In genomic region chr10:93152136-93152535, GRCh38 we compare ENCODE assay signal across 17 cellular contexts.
A peak's percentile ranks its signal among the peaks of the same experiment; 100 is the strongest.
DNase-seq lines count a peak whose midpoint lies in the region; ATAC-seq and TF ChIP-seq lines count a peak whose summit lies in the region.
"Had no signal": no experiment of that assay in that cellular context is flagged by ENCODE, and none has a peak within 500 bp of the region (broad histone marks: within the 10 kb centered on the region; RNA-seq: fewer than 3 reads in every experiment).

No MANE protein-coding gene starts in this region.

- DNase-seq in BJ (ENCODE audit: low read depth) (peak; percentile 86), NCI-H226 (peak; percentile 67), choroid plexus epithelial cell (ENCODE audit: low read depth) (peak; percentile 65), mesendoderm (peak; percentile 72), GM23338 (ENCODE audit: low spot score) (no peak), NCI-H1092 treated with DMSO at 0.1 percent for 48 hours (lab: John Stamatoyannopoulos, UW) (no peak), DMS 273 treated with DMSO at 0.1 percent for 48 hours (lab: John Stamatoyannopoulos, UW) (no peak), osteocyte (ENCODE audit: extremely low spot score, unreplicated experiment) (no peak)
- DNase-seq: activated CD8-positive, alpha-beta T cell treated with anti-CD3 and anti-CD28 coated beads for 36 hours; activated naive CD4-positive, alpha-beta T cell; lower lobe of right lung; NCI-H2029; ovary; stimulated activated CD4-positive, alpha-beta T cell treated with anti-CD3 and anti-CD28 coated beads, Interleukin-2, amount 100 ng/mL, for 24 hours; stimulated activated naive B cell treated with anti-CD40 and anti-IgM and Interleukin-4, amounts not matched to agents 10 μg/mL and 1 μg/mL and 100 μg/mL, for 72 hours; T-helper 2 cell had no signal

- H3K56ac ChIP-seq in mesendoderm (ENCODE audit: low read length): no peak overlapping the region

- H3K4ac ChIP-seq in mesendoderm (ENCODE audit: low read depth, low read length): no peak overlapping the region

- CTCF ChIA-PET in BJ (lab: Yijun Ruan, JAX): interaction anchor here (1.0 to 2.8 kb wide), 2 partner anchors 10 to 14 kb away, joined by 3 to 8 read pairs; no protein-coding TSS in a partner anchor

- H3K36me3 ChIP-seq in BJ (ENCODE audit: control insufficient read depth, insufficient read depth, low read length): no peaks in the 10 kb centered on the region
- no peaks in the 10 kb centered on the region for H3K36me3 ChIP-seq in mesendoderm (ENCODE audit: control insufficient read depth, insufficient read depth, low read length)
- H3K36me3 ChIP-seq in GM23338 (ENCODE audit: insufficient read depth): no peaks in the 10 kb centered on the region
- H3K36me3 ChIP-seq: lower lobe of right lung, ovary had no signal

- H3K4me1 Mint-ChIP-seq in GM23338: peaks cover 6% of the 10 kb centered on the region; the same call in 2 of the 3 replicates
- H3K4me1 Mint-ChIP-seq in osteocyte (ENCODE audit: unreplicated experiment): peaks cover 7% of the 10 kb centered on the region

- H4K20me1 ChIP-seq in GM23338 (replicated peaks; ENCODE audit: insufficient read depth): no peaks in the 10 kb centered on the region

- H3K79me1 ChIP-seq in mesendoderm (ENCODE audit: low read length): no peaks in the 10 kb centered on the region

- H4K8ac ChIP-seq in mesendoderm (ENCODE audit: low read depth, low read length): no peak overlapping the region

- H3K27me3 Mint-ChIP-seq in GM23338 (ENCODE audit: insufficient read depth, low read depth, poor library complexity) (no peaks in the 10 kb centered on the region), osteocyte (ENCODE audit: unreplicated experiment) (no peaks in the 10 kb centered on the region)

- TF ChIP-seq CTCF in BJ (IDR thresholded peaks at IDR 0.05; ENCODE audit: insufficient read depth, low read depth, low read length) (no peak), choroid plexus epithelial cell (conservative IDR thresholded peaks at IDR 0.05; ENCODE audit: low read depth, low read length) (no peak), GM23338 (conservative IDR thresholded peaks at IDR 0.05; ENCODE audit: low read depth in 2 of 2) (no peak), osteocyte (IDR thresholded peaks at IDR 0.05) (no peak)

- no peak overlapping the region for H3K4me2 ChIP-seq in mesendoderm (ENCODE audit: low read length)
- H3K4me2 ChIP-seq in GM23338: no peak overlapping the region

- H2BK5ac ChIP-seq in mesendoderm (ENCODE audit: low read length): no peak overlapping the region

- 0 out of 2 replicates have a peak, but pooled peaks cover 3% of the 10 kb centered on the region for H3K27me3 ChIP-seq in BJ (ENCODE audit: control insufficient read depth, insufficient read depth, low read length)
- no peaks in the 10 kb centered on the region for H3K27me3 ChIP-seq in mesendoderm (ENCODE audit: insufficient read depth, low read length, poor library complexity)
- no peaks in the 10 kb centered on the region for H3K27me3 ChIP-seq in GM23338 (ENCODE audit: insufficient read depth)
- H3K27me3 ChIP-seq: ovary had no signal

- no peak overlapping the region for H2AFZ ChIP-seq in GM23338

- peaks cover 45% of the 10 kb centered on the region for H3K9me3 Mint-ChIP-seq in GM23338
- H3K9me3 Mint-ChIP-seq in osteocyte (ENCODE audit: unreplicated experiment): peaks cover 4% of the 10 kb centered on the region

- no peak overlapping the region for H3K27ac ChIP-seq in mesendoderm (ENCODE audit: low read depth, low read length)
- no peak overlapping the region for H3K27ac ChIP-seq in GM23338 (ENCODE audit: low read depth)
- H3K27ac ChIP-seq: lower lobe of right lung, ovary had no signal

- no peak overlapping the region for H3K23ac ChIP-seq in mesendoderm (ENCODE audit: low read length)

- 0 out of 2 replicates have a peak, but pooled peaks cover 7% of the 10 kb centered on the region for H3K9me2 ChIP-seq in GM23338 (ENCODE audit: insufficient read depth)

- POLR2A ChIA-PET in BJ (lab: Charles Lee): interaction anchor here (0.5 to 0.6 kb wide), 2 partner anchors 47 to 180 kb away, joined by 3 to 6 read pairs; no protein-coding TSS in a partner anchor

- no peak overlapping the region for H3K9ac ChIP-seq in mesendoderm (ENCODE audit: low read length)

- H3K79me2 ChIP-seq in mesendoderm (ENCODE audit: control insufficient read depth, insufficient read depth, low read length): no peaks in the 10 kb centered on the region
- H3K79me2 ChIP-seq in GM23338 (replicated peaks; ENCODE audit: insufficient read depth): no peaks in the 10 kb centered on the region

- H3K27ac Mint-ChIP-seq in GM23338 (no peak overlapping the region), osteocyte (ENCODE audit: unreplicated experiment) (no peak overlapping the region)
- H3K27ac Mint-ChIP-seq: activated CD8-positive, alpha-beta T cell treated with anti-CD3 and anti-CD28 coated beads for 36 hours; dendritic cell treated with granulocyte-macrophage colony-stimulating factor and Interleukin-4, amounts not matched to agents 40 ng/mL and 50 ng/mL, for 4 days; stimulated activated naive B cell treated with anti-CD40 and anti-IgM and Interleukin-4, amounts not matched to agents 10 μg/mL and 1 μg/mL and 100 μg/mL, for 72 hours had no signal

- no peak overlapping the region for H2AK5ac ChIP-seq in mesendoderm (ENCODE audit: low read length)

- H3K4me3 ChIP-seq in BJ (ENCODE audit: low read depth, low read length) (no peak overlapping the region), choroid plexus epithelial cell (ENCODE audit: low read depth, low read length) (no peak overlapping the region), mesendoderm (ENCODE audit: low read length) (no peak overlapping the region), GM23338 (no peak overlapping the region)
- H3K4me3 ChIP-seq: lower lobe of right lung, ovary had no signal

- peak overlapping the region; percentile 41 for H2BK15ac ChIP-seq in mesendoderm (replicated peaks; ENCODE audit: low read depth)

- H4K5ac ChIP-seq in mesendoderm (ENCODE audit: low read length): no peak overlapping the region

- H3K36me3 Mint-ChIP-seq in GM23338 (ENCODE audit: low read depth) (peaks cover 12% of the 10 kb centered on the region), osteocyte (ENCODE audit: unreplicated experiment) (peaks cover 2% of the 10 kb centered on the region)

- no peak overlapping the region for H3K4me3 Mint-ChIP-seq in GM23338
- H3K4me3 Mint-ChIP-seq in osteocyte (ENCODE audit: unreplicated experiment): no peak overlapping the region
- H3K4me3 Mint-ChIP-seq: activated CD8-positive, alpha-beta T cell treated with anti-CD3 and anti-CD28 coated beads for 36 hours; dendritic cell treated with granulocyte-macrophage colony-stimulating factor and Interleukin-4, amounts not matched to agents 40 ng/mL and 50 ng/mL, for 4 days; stimulated activated naive B cell treated with anti-CD40 and anti-IgM and Interleukin-4, amounts not matched to agents 10 μg/mL and 1 μg/mL and 100 μg/mL, for 72 hours had no signal

- no peaks in the 10 kb centered on the region for H3K4me1 ChIP-seq in mesendoderm (ENCODE audit: control insufficient read depth, low read depth, low read length)
- H3K4me1 ChIP-seq in GM23338 (ENCODE audit: insufficient read depth): 0 out of 2 replicates have a peak, but pooled peaks cover 3% of the 10 kb centered on the region
- H3K4me1 ChIP-seq: lower lobe of right lung had no signal

- no peak for ATAC-seq in GM23338
- ATAC-seq: activated CD8-positive, alpha-beta T cell treated with anti-CD3 and anti-CD28 coated beads for 36 hours; lower lobe of right lung; stimulated activated naive B cell treated with anti-CD40 and anti-IgM and Interleukin-4, amounts not matched to agents 10 μg/mL and 1 μg/mL and 100 μg/mL, for 72 hours had no signal

- H3K18ac ChIP-seq in mesendoderm (ENCODE audit: low read length): peak overlapping the region; percentile 73

- peak overlapping the region; percentile 55 for H2BK120ac ChIP-seq in mesendoderm (ENCODE audit: low read depth, low read length)

- H3F3A ChIP-seq in GM23338 (replicated peaks; ENCODE audit: low read depth): no peaks in the 10 kb centered on the region

TF ChIP-seq in GM23338, 12 proteins besides CTCF, POLR2A, EP300 and RAD21 (continues in another document):
- TF ChIP-seq STAT1 (IDR thresholded peaks at IDR 0.05; ENCODE audit: unreplicated experiment) (no peak), ZNF331 (CRISPR knock-in tag; IDR thresholded peaks at IDR 0.05; ENCODE audit: low read depth) (no peak), ETS1 (IDR thresholded peaks at IDR 0.05) (no peak), EZH2 (IDR thresholded peaks at IDR 0.05; ENCODE audit: low read depth, unreplicated experiment) (no peak), JUNB (IDR thresholded peaks at IDR 0.05; ENCODE audit: unreplicated experiment) (no peak), CREB1 (CRISPR knock-in tag; IDR thresholded peaks at IDR 0.05; ENCODE audit: low read depth) (no peak), NANOG (IDR thresholded peaks at IDR 0.05; ENCODE audit: borderline replicate concordance) (no peak)

Comparison
In these comparisons a context has a peak if more than half of its experiments do, and no peak if none do; other contexts are left out.
1. DNase-seq: peak in BJ (single experiment), NCI-H226 (single experiment), choroid plexus epithelial cell (single experiment) and mesendoderm (single experiment); none in GM23338 (single experiment), NCI-H1092 treated with DMSO at 0.1 percent for 48 hours (single experiment), DMS 273 treated with DMSO at 0.1 percent for 48 hours (single experiment) and osteocyte (single experiment).